ENCODE assay signal across 14 cellular contexts in genomic region chr5:142743677-142744441, GRCh38. TPM values are rescaled to one million over a fixed set of nuclear protein-coding genes. Genes with fewer than 3 reads are reported as not detected.
DNase-seq lines count a peak whose midpoint lies in the region; ATAC-seq and TF ChIP-seq lines count a peak whose summit lies in the region.
"Had no signal": no experiment of that assay in that cellular context is flagged by ENCODE, and none has a peak within 500 bp of the region (broad histone marks: within the 10 kb centered on the region; RNA-seq: fewer than 3 reads in every experiment).

No MANE protein-coding gene starts in this region.

- no peak overlapping the region for H3K27ac ChIP-seq in neuronal stem cell (replicated peaks; ENCODE audit: low read length)
- H3K27ac ChIP-seq: SJSA1 had no signal

- no peak overlapping the region for H2BK12ac ChIP-seq in neuronal stem cell (ENCODE audit: low read length)

- H2BK5ac ChIP-seq in neuronal stem cell (ENCODE audit: low read length): no peak overlapping the region

- BruUV-seq in Calu3 (replicated peaks; lab: Mats Ljungman, UMichigan): no TSS peak

- peaks cover 51% of the 10 kb centered on the region for H3K4me1 Mint-ChIP-seq in Calu3 (ENCODE audit: low read depth, unreplicated experiment)
- peaks cover 30% of the 10 kb centered on the region for H3K4me1 Mint-ChIP-seq in CD14-positive monocyte

- no peak overlapping the region for H3K4me3 Mint-ChIP-seq in Calu3 (ENCODE audit: low read depth, unreplicated experiment)
- peak overlapping the region in 1 of 2 donors; percentile 56 for H3K4me3 Mint-ChIP-seq in CD14-positive monocyte
- H3K4me3 Mint-ChIP-seq: activated CD8-positive, alpha-beta T cell treated with anti-CD3 and anti-CD28 coated beads for 36 hours; CD8-positive, alpha-beta T cell; stimulated activated naive CD8-positive, alpha-beta T cell treated with anti-CD3 and anti-CD28 coated beads, Interleukin-15, amount 100 ng/mL, for 72 hours had no signal

- H3K9me3 ChIP-seq in neuronal stem cell (replicated peaks in 1 of 2; ENCODE audit: control insufficient read depth in 2 of 2, insufficient read depth in 1 of 2, low read depth in 1 of 2, low read length in 2 of 2): no peaks in the 10 kb centered on the region
- H3K9me3 ChIP-seq: SJSA1 had no signal

- no peaks in the 10 kb centered on the region for H3K79me1 ChIP-seq in neuronal stem cell (ENCODE audit: low read depth, low read length)

- H3K14ac ChIP-seq in neuronal stem cell (ENCODE audit: low read length): no peak overlapping the region

- ATAC-seq in SK-N-SH treated with all-trans-retinoic acid at 6 μM for 48 hours: peak; percentile 14
- ATAC-seq in HG03342 (IDR thresholded peaks at IDR 0.05; ENCODE audit: unreplicated experiment): no peak
- ATAC-seq: activated CD8-positive, alpha-beta T cell treated with anti-CD3 and anti-CD28 coated beads for 36 hours; CD8-positive, alpha-beta T cell; stimulated activated naive CD8-positive, alpha-beta T cell treated with anti-CD3 and anti-CD28 coated beads, Interleukin-15, amount 100 ng/mL, for 72 hours had no signal

- no peak overlapping the region for H4K8ac ChIP-seq in neuronal stem cell (ENCODE audit: low read depth, low read length)

- H3K27ac Mint-ChIP-seq in Calu3 (ENCODE audit: unreplicated experiment) (no peak overlapping the region), CD14-positive monocyte (peak overlapping the region in 2 of 7 donors; percentile 6 to 10)
- H3K27ac Mint-ChIP-seq: activated CD8-positive, alpha-beta T cell treated with anti-CD3 and anti-CD28 coated beads for 36 hours; CD8-positive, alpha-beta T cell had no signal

- no peak overlapping the region for H3K4ac ChIP-seq in neuronal stem cell (ENCODE audit: low read length)

- H3K9ac ChIP-seq in neuronal stem cell (ENCODE audit: low read depth, low read length, poor library complexity): no peak overlapping the region

- CTCF ChIA-PET in Calu3 (lab: Charles Lee): interaction anchor here (0.6 kb wide), 1 partner anchor 61 kb away, joined by 3 read pairs; no protein-coding TSS in a partner anchor

- H2BK15ac ChIP-seq in neuronal stem cell (ENCODE audit: low read length): no peak overlapping the region

- no peak overlapping the region for H3K4me3 ChIP-seq in foreskin fibroblast (ENCODE audit: low read depth in 1 of 2, low read length in 2 of 2)
- H3K4me3 ChIP-seq in neuronal stem cell (ENCODE audit: low read length in 2 of 2): peak overlapping the region in 1 of 2 donors; percentile 16
- H3K4me3 ChIP-seq: SJSA1 had no signal

- no peak overlapping the region for H3K23ac ChIP-seq in neuronal stem cell (ENCODE audit: low read depth, low read length, poor library complexity)

- no peak overlapping the region for H3K4me2 ChIP-seq in neuronal stem cell (ENCODE audit: insufficient read depth, low read length, poor library complexity, severe bottlenecking)

- H3K4me1 ChIP-seq in neuronal stem cell (ENCODE audit: control insufficient read depth in 2 of 2, insufficient read depth in 1 of 2, low read depth in 1 of 2, low read length in 2 of 2): peaks cover 5 to 16% of the 10 kb centered on the region in 2 donors

- H3K27me3 ChIP-seq in neuronal stem cell (ENCODE audit: control insufficient read depth in 3 of 3, insufficient read depth in 3 of 3, low read depth in 1 of 3, low read length in 3 of 3): no peaks in the 10 kb centered on the region
- H3K27me3 ChIP-seq: SJSA1 had no signal

- H2BK120ac ChIP-seq in neuronal stem cell (ENCODE audit: low read depth, low read length): no peak overlapping the region

- no peaks in the 10 kb centered on the region for H3K36me3 ChIP-seq in neuronal stem cell (replicated peaks in 1 of 2; ENCODE audit: control insufficient read depth in 2 of 2, insufficient read depth in 2 of 2, low read length in 2 of 2)
- H3K36me3 ChIP-seq: SJSA1 had no signal

- H3K36me3 Mint-ChIP-seq in Calu3 (ENCODE audit: insufficient read depth, unreplicated experiment): peaks cover 11% of the 10 kb centered on the region
- no peaks in the 10 kb centered on the region for H3K36me3 Mint-ChIP-seq in CD14-positive monocyte
- H3K36me3 Mint-ChIP-seq: CD8-positive, alpha-beta T cell; immature natural killer cell had no signal

- DNase-seq in COLO829 (ENCODE audit: low spot score): peak; percentile 45
- DNase-seq in foreskin fibroblast: peak; percentile 21 to 59
- DNase-seq in neuronal stem cell (ENCODE audit: low spot score): no peak
- no peak for DNase-seq in Calu3
- DNase-seq in activated effector memory CD4-positive, alpha-beta T cell treated with anti-CD3 and anti-CD28 coated beads, Interleukin-2, amount 50 U/mL, for 16 hours: no peak
- no peak for DNase-seq in CD14-positive monocyte (ENCODE audit: low spot score)
- DNase-seq: activated CD8-positive, alpha-beta T cell treated with anti-CD3 and anti-CD28 coated beads for 36 hours; CD8-positive, alpha-beta T cell; immature natural killer cell; NCI-H187 treated with DMSO at 0.1 percent for 48 hours; stimulated activated naive CD8-positive, alpha-beta T cell treated with anti-CD3 and anti-CD28 coated beads, Interleukin-15, amount 100 ng/mL, for 72 hours had no signal

- TF ChIP-seq CTCF in foreskin fibroblast (IDR thresholded peaks at IDR 0.05; ENCODE audit: low read depth, low read length) (no peak), Calu3 (IDR thresholded peaks at IDR 0.05; ENCODE audit: unreplicated experiment) (no peak), CD14-positive monocyte (IDR thresholded peaks at IDR 0.05) (no peak)

- H3K9me3 Mint-ChIP-seq in Calu3 (ENCODE audit: low read depth, unreplicated experiment) (no peaks in the 10 kb centered on the region), CD14-positive monocyte (no peaks in the 10 kb centered on the region)
- H3K9me3 Mint-ChIP-seq: activated CD8-positive, alpha-beta T cell treated with anti-CD3 and anti-CD28 coated beads for 36 hours; CD8-positive, alpha-beta T cell; immature natural killer cell; stimulated activated naive CD8-positive, alpha-beta T cell treated with anti-CD3 and anti-CD28 coated beads, Interleukin-15, amount 100 ng/mL, for 72 hours had no signal

- H2AK5ac ChIP-seq in neuronal stem cell (ENCODE audit: low read depth, low read length): no peak overlapping the region

- no peak overlapping the region for H3K18ac ChIP-seq in neuronal stem cell (ENCODE audit: low read length)

- no peak overlapping the region for H4K91ac ChIP-seq in neuronal stem cell (ENCODE audit: low read depth, low read length, poor library complexity)

- intact Hi-C loops in Calu3 (cut with micrococcal nuclease; ENCODE audit: unreplicated experiment): no loop called here
- intact Hi-C loops in CD14-positive monocyte (cut with micrococcal nuclease): no loop called here

- H3K27me3 Mint-ChIP-seq in Calu3 (ENCODE audit: unreplicated experiment): no peaks in the 10 kb centered on the region
- peaks cover 0 to 6% (median 1%) of the 10 kb centered on the region in 3 donors for H3K27me3 Mint-ChIP-seq in CD14-positive monocyte (ENCODE audit: low read depth in 3 of 3)
- H3K27me3 Mint-ChIP-seq: stimulated activated naive CD8-positive, alpha-beta T cell treated with anti-CD3 and anti-CD28 coated beads, Interleukin-15, amount 100 ng/mL, for 72 hours had no signal

- WGBS in neuronal stem cell (ENCODE audit: extremely low coverage in 2 of 2, insufficient read length in 2 of 2, insufficient replicate concordance in 1 of 2), 2 donors: no CpG with 5 or more reads among the region's 6 CpGs

- peak overlapping the region; percentile 87 for H2AFZ ChIP-seq in neuronal stem cell (ENCODE audit: low read length)

TF ChIP-seq in SK-N-SH treated with all-trans-retinoic acid at 6 μM for 48 hours, 23 proteins besides CTCF, POLR2A, EP300 and RAD21 (continues in another document):
- TF ChIP-seq PPARA (CRISPR knock-in tag; IDR thresholded peaks at IDR 0.05; ENCODE audit: borderline replicate concordance): no peak
- no peak for TF ChIP-seq ZNF565 (CRISPR knock-in tag; conservative IDR thresholded peaks at IDR 0.05; ENCODE audit: low read depth)
- no peak for TF ChIP-seq OSR1 (CRISPR knock-in tag; IDR thresholded peaks at IDR 0.05)
- no peak for TF ChIP-seq TOX (CRISPR knock-in tag; IDR thresholded peaks at IDR 0.05; ENCODE audit: borderline replicate concordance)
- TF ChIP-seq POU6F1 (CRISPR knock-in tag; IDR thresholded peaks at IDR 0.05; ENCODE audit: borderline replicate concordance, low read depth): no peak
- no peak for TF ChIP-seq CSDC2 (CRISPR knock-in tag; IDR thresholded peaks at IDR 0.05)
- no peak for TF ChIP-seq ZFP3 (CRISPR knock-in tag; IDR thresholded peaks at IDR 0.05)
- no peak for TF ChIP-seq SNAI2 (CRISPR knock-in tag; IDR thresholded peaks at IDR 0.05)
- TF ChIP-seq CREB5 (CRISPR knock-in tag; IDR thresholded peaks at IDR 0.05; ENCODE audit: low read depth): no peak
- no peak for TF ChIP-seq ISL1 (CRISPR knock-in tag; IDR thresholded peaks at IDR 0.05)
- no peak for TF ChIP-seq ZNF70 (CRISPR knock-in tag; IDR thresholded peaks at IDR 0.05)

RNA-seq across cellular contexts. Expression of gene ARHGAP26, which starts 26.3 kb away (rescaled TPM):
- 6.2 TPM for polyA plus RNA-seq in neuronal stem cell (2013, experiment 1 of 2)
- polyA plus RNA-seq in neuronal stem cell (2013, experiment 2 of 2): 5.7 TPM
- total RNA-seq in Calu3 (2022): 112 and 118 TPM in 2 replicates
- 10 to 100 TPM; 26.5 to 28.7 TPM for polyA plus RNA-seq in CD14-positive monocyte

RNA-seq across cellular contexts. Expression of gene FGF1, which starts 58.0 kb away (rescaled TPM):
- polyA plus RNA-seq in neuronal stem cell (2013, experiment 1 of 2): 0.18 TPM
- 0.10 TPM for polyA plus RNA-seq in neuronal stem cell (2013, experiment 2 of 2)
- not detected in 2 replicates for total RNA-seq in Calu3 (2022)
- polyA plus RNA-seq in CD14-positive monocyte: not detected
- total RNA-seq: activated CD8-positive, alpha-beta T cell treated with anti-CD3 and anti-CD28 coated beads for 36 hours; CD8-positive, alpha-beta T cell had no signal
- polyA plus RNA-seq: immature natural killer cell had no signal

Comparison
In these comparisons a context has a peak if more than half of its experiments do, and no peak if none do; other contexts are left out.
1. DNase-seq: peak in COLO829 (single experiment) and foreskin fibroblast (2 of 2); none in neuronal stem cell (single experiment), Calu3 (single experiment), activated effector memory CD4-positive, alpha-beta T cell treated with anti-CD3 and anti-CD28 coated beads, Interleukin-2, amount 50 U/mL, for 16 hours (single experiment) and CD14-positive monocyte (single experiment).